Comparison of ENCODE assay signal across 12 cellular contexts in the genomic region with DNA sequence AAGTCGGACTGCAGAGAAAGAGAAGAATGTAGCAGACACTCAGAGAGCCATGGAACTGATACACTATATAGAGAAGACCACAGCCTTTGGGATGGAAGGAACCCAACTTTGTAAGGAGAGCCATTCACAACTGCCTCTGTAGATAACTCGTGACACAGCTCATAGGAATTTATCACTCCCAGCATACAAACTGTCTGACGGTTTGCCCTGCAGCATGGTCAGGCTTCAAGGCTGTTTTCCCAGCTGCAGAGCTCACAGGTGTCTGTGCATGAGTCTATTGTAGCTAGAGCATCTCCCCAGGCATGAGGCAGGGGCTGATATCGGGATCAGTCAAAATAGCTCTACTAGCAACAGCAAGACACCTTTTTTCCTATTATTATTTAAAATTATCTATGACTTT.
DNase-seq lines count a peak whose midpoint lies in the region; ATAC-seq and TF ChIP-seq lines count a peak whose summit lies in the region.
"Had no signal": no experiment of that assay in that cellular context is flagged by ENCODE, and none has a peak within 500 bp of the region (broad histone marks: within the 10 kb centered on the region; RNA-seq: fewer than 3 reads in every experiment).

No MANE protein-coding gene starts in this region.

- no peaks in the 10 kb centered on the region for H3K27me3 Mint-ChIP-seq in neural crest cell (ENCODE audit: low read depth)

- DNase-seq in EH (ENCODE audit: low read depth) (peak; percentile 70), PC-3 (peak; percentile 84), fibroblast of lung (ENCODE audit: low read depth in 2 of 2) (peak; percentile 2 to 70), neural crest cell (ENCODE audit: low read depth, low spot score) (no peak), NCI-H526 (lab: John Stamatoyannopoulos, UW) (no peak)
- no peak for DNase-seq in activated CD8-positive, alpha-beta memory T cell treated with anti-CD3 and anti-CD28 coated beads, Interleukin-2, amount 50 U/mL, for 48 hours
- no peak for DNase-seq in activated CD4-positive, alpha-beta T cell treated with anti-CD3 and anti-CD28 coated beads for 4 hours
- DNase-seq: activated CD4-positive, alpha-beta T cell treated with anti-CD3 and anti-CD28 coated beads for 36 hours; activated naive CD4-positive, alpha-beta T cell treated with Interleukin-2 at 50 U/mL for 16 hours; COR-L47; stimulated activated naive CD4-positive, alpha-beta T cell treated with Interleukin-2 at 50 U/mL for 16 hours had no signal

- H3K4me1 ChIP-seq in PC-3 (ENCODE audit: insufficient read depth, low read length) (peaks cover 7% of the 10 kb centered on the region), fibroblast of lung (ENCODE audit: control insufficient read depth, extremely low read depth, insufficient read depth, low read length) (no peaks in the 10 kb centered on the region)

- H3K4me2 ChIP-seq in PC-3 (ENCODE audit: low read length): peak overlapping the region; percentile 28; the same call in 1 of the 2 replicates
- H3K4me2 ChIP-seq in fibroblast of lung (ENCODE audit: extremely low read depth, insufficient read depth, low read length): no peak overlapping the region

- H3K27ac Mint-ChIP-seq in neural crest cell (ENCODE audit: unreplicated experiment): peak overlapping the region; percentile 64
- H3K27ac Mint-ChIP-seq: activated CD4-positive, alpha-beta T cell treated with anti-CD3 and anti-CD28 coated beads for 36 hours had no signal

- no peak overlapping the region for H3K4me3 Mint-ChIP-seq in neural crest cell
- H3K4me3 Mint-ChIP-seq: activated CD4-positive, alpha-beta T cell treated with anti-CD3 and anti-CD28 coated beads for 36 hours had no signal

- H3K79me2 ChIP-seq in PC-3 (ENCODE audit: low read length) (no peaks in the 10 kb centered on the region), fibroblast of lung (ENCODE audit: control insufficient read depth, insufficient read depth, low read length) (no peaks in the 10 kb centered on the region)

- CTCF ChIA-PET in PC-3 (lab: Charles Lee): no interaction called here

- H3K9me3 ChIP-seq in PC-3 (ENCODE audit: low read length) (no peaks in the 10 kb centered on the region), fibroblast of lung (ENCODE audit: control insufficient read depth, insufficient read depth, low read depth, low read length) (no peaks in the 10 kb centered on the region)

- POLR2A ChIA-PET in PC-3 (lab: Charles Lee; ENCODE audit: unreplicated experiment): no interaction called here

- TF ChIP-seq CTCF in PC-3 (conservative IDR thresholded peaks at IDR 0.05; ENCODE audit: low read depth, low read length): no peak
- TF ChIP-seq CTCF in fibroblast of lung (conservative IDR thresholded peaks at IDR 0.05 in 1 of 2, IDR thresholded peaks at IDR 0.05 in 1 of 2; ENCODE audit: low read depth in 1 of 2, low read length in 2 of 2): no peak
- no peak for TF ChIP-seq CTCF in neural crest cell (conservative IDR thresholded peaks at IDR 0.05)

- H3K4me3 ChIP-seq in PC-3 (ENCODE audit: low read length) (no peak overlapping the region), fibroblast of lung (replicated peaks in 1 of 4; ENCODE audit: control extremely low read depth in 1 of 4, insufficient read depth in 1 of 4, low read depth in 3 of 4, low read length in 4 of 4) (no peak overlapping the region)

- H3K9ac ChIP-seq in PC-3 (ENCODE audit: low read length) (no peak overlapping the region), fibroblast of lung (ENCODE audit: insufficient read depth, low read length) (no peak overlapping the region)

- no peaks in the 10 kb centered on the region for H3K36me3 ChIP-seq in PC-3 (ENCODE audit: low read depth, low read length)
- no peaks in the 10 kb centered on the region for H3K36me3 ChIP-seq in fibroblast of lung (ENCODE audit: control insufficient read depth, insufficient read depth, low read length)

- no peaks in the 10 kb centered on the region for H3K9me2 ChIP-seq in PC-3 (replicated peaks; ENCODE audit: low read length)

- intact Hi-C loops in PC-3 (cut with micrococcal nuclease): no loop called here

- H3K4me1 Mint-ChIP-seq in neural crest cell: peaks cover 18% of the 10 kb centered on the region
- H3K4me1 Mint-ChIP-seq: activated CD4-positive, alpha-beta T cell treated with anti-CD3 and anti-CD28 coated beads for 36 hours had no signal

- H3K36me3 Mint-ChIP-seq in neural crest cell (ENCODE audit: low read depth): peaks cover 5% of the 10 kb centered on the region

- H3K27me3 ChIP-seq in PC-3 (ENCODE audit: low read length) (no peaks in the 10 kb centered on the region), fibroblast of lung (ENCODE audit: control insufficient read depth, insufficient read depth, low read length) (no peaks in the 10 kb centered on the region)

- no TSS peak for BruUV-seq in PC-3 (replicated peaks; lab: Mats Ljungman, UMichigan)

- H3K9me3 Mint-ChIP-seq in neural crest cell: peaks cover 13% of the 10 kb centered on the region

- no peak overlapping the region for H2AFZ ChIP-seq in PC-3 (ENCODE audit: low read length)
- no peak overlapping the region for H2AFZ ChIP-seq in fibroblast of lung (ENCODE audit: low read length)

- H3K27ac ChIP-seq in PC-3 (ENCODE audit: low read length): no peak overlapping the region
- no peak overlapping the region for H3K27ac ChIP-seq in fibroblast of lung (ENCODE audit: insufficient read depth, low read length)

- peak; percentile 71 for ATAC-seq in PC-3
- no peak for ATAC-seq in HG03571 (IDR thresholded peaks at IDR 0.05; ENCODE audit: unreplicated experiment)
- ATAC-seq: activated CD4-positive, alpha-beta T cell treated with anti-CD3 and anti-CD28 coated beads for 36 hours had no signal

- H4K20me1 ChIP-seq in PC-3 (ENCODE audit: low read length) (no peaks in the 10 kb centered on the region), fibroblast of lung (ENCODE audit: control insufficient read depth, extremely low read depth, insufficient read depth, low read length) (no peaks in the 10 kb centered on the region)

- no peaks in the 10 kb centered on the region for H3F3A ChIP-seq in PC-3 (ENCODE audit: low read length, unreplicated experiment)

Comparison
In these comparisons a context has a peak if more than half of its experiments do, and no peak if none do; other contexts are left out.
1. DNase-seq: peak in EH (single experiment), PC-3 (single experiment) and fibroblast of lung (2 of 2); none in neural crest cell (single experiment), NCI-H526 (0 of 2), activated CD8-positive, alpha-beta memory T cell treated with anti-CD3 and anti-CD28 coated beads, Interleukin-2, amount 50 U/mL, for 48 hours (single experiment) and activated CD4-positive, alpha-beta T cell treated with anti-CD3 and anti-CD28 coated beads for 4 hours (0 of 2).